ENCODE assay signal across 1 cellular context in genomic region chr4:140372607-140373327, GRCh38.
TF ChIP-seq lines count a peak whose summit lies in the region.

No MANE protein-coding gene starts in this region.

TF ChIP-seq in K562, 482 proteins besides CTCF, POLR2A, EP300 and RAD21 (continued from another document):
- no peak for TF ChIP-seq ZNF318 (IDR thresholded peaks at IDR 0.05; ENCODE audit: borderline replicate concordance in 1 of 2, low read depth in 1 of 2)
- TF ChIP-seq C11orf30 (IDR thresholded peaks at IDR 0.05; ENCODE audit: low read depth), result no peak
TF ChIP-seq in K562: peak in this region for 15.
